In the genomic region with DNA sequence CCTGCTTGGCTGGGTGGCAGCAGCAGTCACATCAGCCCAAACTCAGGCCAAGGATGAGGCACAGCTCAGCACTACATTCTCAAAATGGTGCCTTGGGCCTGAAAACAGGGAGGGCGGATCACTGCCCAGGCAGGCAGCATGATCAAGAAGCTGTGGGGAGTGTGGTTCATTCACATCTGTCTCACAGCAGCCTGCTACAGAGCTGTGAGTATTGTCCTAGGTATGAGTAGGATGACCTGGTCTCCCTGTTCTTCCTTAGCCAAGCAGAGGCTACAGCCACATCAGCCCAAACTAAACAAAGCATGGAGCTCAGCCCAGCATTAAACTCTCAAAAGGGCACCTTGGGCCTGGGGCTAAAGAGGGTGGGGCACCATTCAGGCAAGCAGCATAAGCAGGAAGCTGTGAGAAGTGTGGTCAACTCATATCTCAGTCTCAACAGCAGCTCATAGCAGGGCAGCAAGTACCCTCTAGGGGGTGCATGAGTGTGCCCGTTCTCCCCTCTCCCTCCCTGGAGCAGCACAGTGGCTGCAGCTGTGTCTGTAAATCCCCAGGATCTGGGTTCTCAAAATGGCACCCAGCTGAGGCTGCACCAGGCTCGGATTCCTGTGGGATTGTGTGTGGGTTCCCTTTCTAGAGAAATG, we compare ENCODE assay signal across 8 cellular contexts.
A peak's percentile ranks its signal among the peaks of the same experiment; 100 is the strongest.
DNase-seq lines count a peak whose midpoint lies in the region; ATAC-seq lines count a peak whose summit lies in the region.

No MANE protein-coding gene starts in this region.

- no peaks in the 10 kb centered on the region for H3K9me3 Mint-ChIP-seq in central memory CD8-positive, alpha-beta T cell
- H3K9me3 Mint-ChIP-seq in natural killer cell treated with Interleukin-12 subunit alpha and Interleukin-12 subunit beta and Interleukin-15 and Interleukin-18, amount 100 ng/mL, for 72 hours, result no peaks in the 10 kb centered on the region

- H3K4me1 Mint-ChIP-seq in central memory CD8-positive, alpha-beta T cell, result peaks cover 22% of the 10 kb centered on the region
- peaks cover 11 to 13% of the 10 kb centered on the region in 2 donors for H3K4me1 Mint-ChIP-seq in natural killer cell treated with Interleukin-12 subunit alpha and Interleukin-12 subunit beta and Interleukin-15 and Interleukin-18, amount 100 ng/mL, for 72 hours (ENCODE audit: low read depth in 2 of 2)

- peaks cover 7% of the 10 kb centered on the region for H3K36me3 Mint-ChIP-seq in central memory CD8-positive, alpha-beta T cell (ENCODE audit: insufficient read depth)
- H3K36me3 Mint-ChIP-seq in natural killer cell treated with Interleukin-12 subunit alpha and Interleukin-12 subunit beta and Interleukin-15 and Interleukin-18, amount 100 ng/mL, for 72 hours, result peaks cover 10% of the 10 kb centered on the region

- no peaks in the 10 kb centered on the region for H3K27me3 Mint-ChIP-seq in central memory CD8-positive, alpha-beta T cell
- H3K27me3 Mint-ChIP-seq in natural killer cell treated with Interleukin-12 subunit alpha and Interleukin-12 subunit beta and Interleukin-15 and Interleukin-18, amount 100 ng/mL, for 72 hours, result peaks cover 0 to 9% of the 10 kb centered on the region in 2 donors

- DNase-seq in Caki2 (ENCODE audit: low read depth) (peak; percentile 21), T1000 (lab: John Stamatoyannopoulos, UW) (peak; percentile 63), DMS153 (lab: John Stamatoyannopoulos, UW) (no peak), NCI-H774 (lab: John Stamatoyannopoulos, UW) (no peak)
- peak; percentile 19 to 40 for DNase-seq in central memory CD8-positive, alpha-beta T cell (ENCODE audit: low spot score in 2 of 2)
- no peak for DNase-seq in natural killer cell treated with Interleukin-12 subunit alpha and Interleukin-12 subunit beta and Interleukin-15 and Interleukin-18, amount 100 ng/mL, for 72 hours (ENCODE audit: low spot score)

- no peak overlapping the region for H3K4me3 Mint-ChIP-seq in central memory CD8-positive, alpha-beta T cell
- no peak overlapping the region for H3K4me3 Mint-ChIP-seq in natural killer cell treated with Interleukin-12 subunit alpha and Interleukin-12 subunit beta and Interleukin-15 and Interleukin-18, amount 100 ng/mL, for 72 hours

- peak overlapping the region; percentile 56 for H3K27ac Mint-ChIP-seq in central memory CD8-positive, alpha-beta T cell (ENCODE audit: low read depth)
- H3K27ac Mint-ChIP-seq in natural killer cell treated with Interleukin-12 subunit alpha and Interleukin-12 subunit beta and Interleukin-15 and Interleukin-18, amount 100 ng/mL, for 72 hours, result peak overlapping the region in 1 of 2 donors; percentile 3

- in situ Hi-C loops in Caki2 (cut with HindIII; ENCODE audit: low pct_unique_long_range_greater_than_20kb, low sequenced_read_pairs), result no loop called here

- ATAC-seq in GM19452 (IDR thresholded peaks at IDR 0.05; ENCODE audit: unreplicated experiment) (peak; percentile 94), HG03378 (IDR thresholded peaks at IDR 0.05; ENCODE audit: unreplicated experiment) (peak; percentile 91)
- peak; percentile 95 for ATAC-seq in central memory CD8-positive, alpha-beta T cell (replicated peaks; ENCODE audit: extremely low read depth, poor library complexity, severe bottlenecking)
- ATAC-seq in natural killer cell treated with Interleukin-12 subunit alpha and Interleukin-12 subunit beta and Interleukin-15 and Interleukin-18, amount 100 ng/mL, for 72 hours, result peak; percentile 85 to 89

Comparison
In these comparisons a context has a peak if more than half of its experiments do, and no peak if none do; other contexts are left out.
1. DNase-seq: peak in Caki2 (single experiment), T1000 (single experiment) and central memory CD8-positive, alpha-beta T cell (2 of 2); none in natural killer cell treated with Interleukin-12 subunit alpha and Interleukin-12 subunit beta and Interleukin-15 and Interleukin-18, amount 100 ng/mL, for 72 hours (single experiment), DMS153 (single experiment) and NCI-H774 (single experiment).
2. Peak in every context shown above with its lines, with median percentiles within 50 percentile points of each other: ATAC-seq.